1 cellular context compared by ENCODE assay signal in genomic region chr9:6757132-6757987, GRCh38.
TF ChIP-seq lines count a peak whose summit lies in the region.

Gene KDM4C, plus strand, starts transcription at chr9:6757973. Its CDS starts 35,016 bp downstream, at chr9:6792989.

TF ChIP-seq in HepG2, 621 proteins besides CTCF, POLR2A, EP300 and RAD21 (continued from another document and continues in another):
- TF ChIP-seq ZNF646 (CRISPR knock-in tag; IDR thresholded peaks at IDR 0.05) (no peak), MEIS1 (CRISPR knock-in tag; IDR thresholded peaks at IDR 0.05; ENCODE audit: borderline replicate concordance) (peak; percentile 91), E2F2 (CRISPR knock-in tag; IDR thresholded peaks at IDR 0.05; ENCODE audit: borderline replicate concordance) (peak; percentile 69; the same call in 1 of the 2 replicates), NCOA5 (CRISPR knock-in tag; IDR thresholded peaks at IDR 0.05) (no peak), ATM (IDR thresholded peaks at IDR 0.05; ENCODE audit: borderline replicate concordance) (no peak), ELF1 (CRISPR knock-in tag; IDR thresholded peaks at IDR 0.05) (peak; percentile 90), SP140L (CRISPR knock-in tag; IDR thresholded peaks at IDR 0.05; ENCODE audit: borderline replicate concordance) (0 out of 2 replicates have a peak, but pooled peaks have one; percentile 1), GPN1 (CRISPR knock-in tag; IDR thresholded peaks at IDR 0.05; ENCODE audit: borderline replicate concordance) (0 out of 2 replicates have a peak, but pooled peaks have one; percentile 32), SMC3 (IDR thresholded peaks at IDR 0.05; ENCODE audit: low read length) (no peak), CSRNP1 (CRISPR knock-in tag; IDR thresholded peaks at IDR 0.05) (peak; percentile 63; the same call in 1 of the 2 replicates), ATRX (CRISPR knock-in tag; IDR thresholded peaks at IDR 0.05; ENCODE audit: borderline replicate concordance) (no peak), YEATS4 (CRISPR knock-in tag; IDR thresholded peaks at IDR 0.05; ENCODE audit: borderline replicate concordance) (peak; percentile 99), ZBTB25 (CRISPR knock-in tag; IDR thresholded peaks at IDR 0.05) (no peak; the same call in 1 of the 2 replicates), HCFC1 (IDR thresholded peaks at IDR 0.05; ENCODE audit: low read depth, low read length) (no peak; the same call in 1 of the 2 replicates), ZNF772 (CRISPR knock-in tag; IDR thresholded peaks at IDR 0.05) (peak; percentile 81), GATAD2A (CRISPR knock-in tag; IDR thresholded peaks at IDR 0.05) (peak; percentile 49; the same call in 1 of the 2 replicates), ZMYM2 (CRISPR knock-in tag; IDR thresholded peaks at IDR 0.05) (peak; percentile 75), AKAP8 (CRISPR knock-in tag; IDR thresholded peaks at IDR 0.05) (no peak), NFAT5 (CRISPR knock-in tag; IDR thresholded peaks at IDR 0.05) (no peak), SMARCE1 (IDR thresholded peaks at IDR 0.05; ENCODE audit: borderline replicate concordance) (no peak), ZNF691 (CRISPR knock-in tag; IDR thresholded peaks at IDR 0.05; ENCODE audit: borderline replicate concordance, low read depth) (peak; percentile 70), SIN3B (IDR thresholded peaks at IDR 0.05; ENCODE audit: low read length) (no peak), CBFB (CRISPR knock-in tag; IDR thresholded peaks at IDR 0.05) (no peak; the same call in 1 of the 2 replicates), ZBTB44 (CRISPR knock-in tag; IDR thresholded peaks at IDR 0.05) (peak; percentile 61; the same call in 1 of the 2 replicates), HNRNPK (IDR thresholded peaks at IDR 0.05; ENCODE audit: low read depth, low read length, poor library complexity, severe bottlenecking) (no peak), ZNF75D (CRISPR knock-in tag; IDR thresholded peaks at IDR 0.05; ENCODE audit: borderline replicate concordance) (no peak), NAIF1 (CRISPR knock-in tag; IDR thresholded peaks at IDR 0.05; ENCODE audit: borderline replicate concordance) (peak; percentile 63), ISL2 (CRISPR knock-in tag; IDR thresholded peaks at IDR 0.05) (peak; percentile 58), ZFYVE20 (CRISPR knock-in tag; IDR thresholded peaks at IDR 0.05; ENCODE audit: borderline replicate concordance, low read depth) (0 out of 2 replicates have a peak, but pooled peaks have one; percentile 37), KAT8 (CRISPR knock-in tag; IDR thresholded peaks at IDR 0.05) (peak; percentile 93), MLLT10 (CRISPR knock-in tag; IDR thresholded peaks at IDR 0.05) (no peak), THAP8 (CRISPR knock-in tag; IDR thresholded peaks at IDR 0.05; ENCODE audit: borderline replicate concordance) (no peak)
